In genomic region chr10:44284198-44285084, GRCh38 we compare ENCODE assay signal across 1 cellular context.
TF ChIP-seq lines count a peak whose summit lies in the region.

No MANE protein-coding gene starts in this region.

TF ChIP-seq in HepG2, 621 proteins besides CTCF, POLR2A, EP300 and RAD21 (continued from another document):
- TF ChIP-seq ZNF687 (CRISPR knock-in tag; IDR thresholded peaks at IDR 0.05) (peak; percentile 52), ZNF768 (CRISPR knock-in tag; IDR thresholded peaks at IDR 0.05) (peak; percentile 53; the same call in 1 of the 2 replicates), MAX (IDR thresholded peaks at IDR 0.05) (peak; percentile 44; the same call in 1 of the 2 replicates), TEAD3 (CRISPR knock-in tag; optimal IDR thresholded peaks at IDR 0.05; ENCODE audit: borderline replicate concordance) (peak; percentile 49), ZNF136 (CRISPR knock-in tag; IDR thresholded peaks at IDR 0.05; ENCODE audit: low read depth) (no peak), SALL1 (CRISPR knock-in tag; IDR thresholded peaks at IDR 0.05) (peak; percentile 24; the same call in 1 of the 2 replicates), MED1 (CRISPR knock-in tag; IDR thresholded peaks at IDR 0.05) (0 out of 2 replicates have a peak, but pooled peaks have one; percentile 9), KDM2A (CRISPR knock-in tag; IDR thresholded peaks at IDR 0.05; ENCODE audit: borderline replicate concordance, low read depth) (peak; percentile 27; the same call in 1 of the 2 replicates), STAG1 (CRISPR knock-in tag; IDR thresholded peaks at IDR 0.05) (peak; percentile 62), ZBTB7B (CRISPR knock-in tag; IDR thresholded peaks at IDR 0.05) (no peak), ZNF333 (CRISPR knock-in tag; IDR thresholded peaks at IDR 0.05; ENCODE audit: borderline replicate concordance) (no peak), SMC3 (IDR thresholded peaks at IDR 0.05; ENCODE audit: low read length) (peak; percentile 28; the same call in 1 of the 2 replicates)
TF ChIP-seq in HepG2: peak in this region for 12.
